24 cellular contexts compared by ENCODE assay signal in genomic region chr12:45517360-45517759, GRCh38.
A peak's percentile ranks its signal among the peaks of the same experiment; 100 is the strongest.
DNase-seq lines count a peak whose midpoint lies in the region; ATAC-seq, FAIRE-seq and TF ChIP-seq lines count a peak whose summit lies in the region.
"Had no signal": no experiment of that assay in that cellular context is flagged by ENCODE, and none has a peak within 500 bp of the region (broad histone marks: within the 10 kb centered on the region; RNA-seq: fewer than 3 reads in every experiment).

No MANE protein-coding gene starts in this region.

- H3K27ac Mint-ChIP-seq in CD4-positive, alpha-beta memory T cell, result peak overlapping the region in 5 of 7 donors; percentile 1 to 66 (median 46)
- H3K27ac Mint-ChIP-seq in T-helper 17 cell, result peak overlapping the region; percentile 96
- H3K27ac Mint-ChIP-seq: HFFc6 had no signal

- FAIRE-seq in A549 (lab: Jason Lieb, UNC), result peak; percentile 28
- FAIRE-seq: A204.1, GM12892, GM18507, HTR-8/SVneo, K562 had no signal

- intact Hi-C loops in CD4-positive, alpha-beta memory T cell (cut with micrococcal nuclease), result no loop called here

- H3K9me3 ChIP-seq in A549, result no peaks in the 10 kb centered on the region
- no peaks in the 10 kb centered on the region for H3K9me3 ChIP-seq in CD4-positive, alpha-beta memory T cell (ENCODE audit: control insufficient read depth in 1 of 2, low read length in 2 of 2)
- H3K9me3 ChIP-seq in T-helper 17 cell (ENCODE audit: control insufficient read depth, low read length, poor library complexity, severe bottlenecking), result no peaks in the 10 kb centered on the region

- peaks cover 0 to 1% of the 10 kb centered on the region in 2 donors for H3K36me3 Mint-ChIP-seq in CD4-positive, alpha-beta memory T cell
- H3K36me3 Mint-ChIP-seq in T-helper 17 cell (ENCODE audit: low read depth), result no peaks in the 10 kb centered on the region

- no peaks in the 10 kb centered on the region for H3K27me3 Mint-ChIP-seq in CD4-positive, alpha-beta memory T cell
- H3K27me3 Mint-ChIP-seq in T-helper 17 cell, result no peaks in the 10 kb centered on the region
- H3K27me3 Mint-ChIP-seq: CD4-positive, alpha-beta T cell had no signal

- no peak for TF ChIP-seq CTCF in A549 (IDR thresholded peaks at IDR 0.05)

- H3K4me1 ChIP-seq in A549, result no peaks in the 10 kb centered on the region
- H3K4me1 ChIP-seq in CD4-positive, alpha-beta memory T cell (ENCODE audit: insufficient read depth, low read length), result peaks cover 17% of the 10 kb centered on the region

- no peak for TF ChIP-seq EP300 in A549 (IDR thresholded peaks at IDR 0.05)

- H3K4me3 ChIP-seq in A549, result no peak overlapping the region
- no peak overlapping the region for H3K4me3 ChIP-seq in CD4-positive, alpha-beta memory T cell (ENCODE audit: low read length in 2 of 2)
- H3K4me3 ChIP-seq: K562 had no signal

- no peak for TF ChIP-seq RAD21 in A549 (conservative IDR thresholded peaks at IDR 0.05 in 1 of 2, IDR thresholded peaks at IDR 0.05 in 1 of 2)

- POLR2A ChIA-PET in A549 (lab: Yijun Ruan, JAX), result no interaction called here
- POLR2A ChIA-PET in CD4-positive, alpha-beta memory T cell (lab: Charles Lee; ENCODE audit: partially characterized antibody), result no interaction called here

- ATAC-seq in A549, result no peak
- ATAC-seq in T-helper 17 cell, result no peak
- ATAC-seq in GM19324 (IDR thresholded peaks at IDR 0.05; ENCODE audit: low FRiP score, unreplicated experiment), result no peak
- ATAC-seq: HCT116, K562 had no signal

- no peak for TF ChIP-seq POLR2A in A549 (IDR thresholded peaks at IDR 0.05; ENCODE audit: low read length)

- no peak overlapping the region for H3K4me2 ChIP-seq in A549

- whole genome bisulfite sequencing in A549 (ENCODE audit: missing lambda C conversion rate), result 78% methylated on average over 4 of the region's 4 CpGs

- no peaks in the 10 kb centered on the region for H3K36me3 ChIP-seq in CD4-positive, alpha-beta memory T cell (ENCODE audit: insufficient read depth, low read length)

- peaks cover 0 to 4% (median 1%) of the 10 kb centered on the region in 8 donors for H3K9me3 Mint-ChIP-seq in CD4-positive, alpha-beta memory T cell
- H3K9me3 Mint-ChIP-seq: CD4-positive, alpha-beta T cell; HFFc6 had no signal

- DNase-seq in A549 (ENCODE audit: low read depth in 1 of 2, low spot score in 1 of 2) (no peak), NCI-H69 (lab: John Stamatoyannopoulos, UW) (peak; percentile 32), T-helper 17 cell (no peak), NCI-H226 (no peak), COLO829 (ENCODE audit: low spot score) (no peak)
- no peak for DNase-seq in CD4-positive, alpha-beta memory T cell
- DNase-seq: AML-193; Calu3; CD4-positive, alpha-beta T cell; DMS153; DMS79; GDM1; GOT3; H7; HFFc6; IMR-90 had no signal

- H3K27ac ChIP-seq in A549, result no peak overlapping the region
- peak overlapping the region; percentile 41 for H3K27ac ChIP-seq in CD4-positive, alpha-beta memory T cell (ENCODE audit: low read depth, low read length)
- H3K27ac ChIP-seq: C4-2B had no signal

- CTCF ChIA-PET in A549 (lab: Yijun Ruan, JAX), result interaction anchor here (1.6 kb wide), 1 partner anchor 12 kb away, joined by 7 read pairs; no protein-coding TSS in a partner anchor
- CTCF ChIA-PET in CD4-positive, alpha-beta memory T cell (lab: Charles Lee; ENCODE audit: partially characterized antibody), result interaction anchor here (1.1 kb wide), 1 partner anchor 10 kb away, joined by 7 read pairs; no protein-coding TSS in a partner anchor

- H3K4me3 Mint-ChIP-seq in CD4-positive, alpha-beta memory T cell, result no peak overlapping the region
- no peak overlapping the region for H3K4me3 Mint-ChIP-seq in T-helper 17 cell
- H3K4me3 Mint-ChIP-seq: CD4-positive, alpha-beta T cell; HFFc6 had no signal

- peaks cover 11 to 26% (median 16%) of the 10 kb centered on the region in 4 donors for H3K4me1 Mint-ChIP-seq in CD4-positive, alpha-beta memory T cell
- peaks cover 14% of the 10 kb centered on the region for H3K4me1 Mint-ChIP-seq in T-helper 17 cell

- H3K27me3 ChIP-seq in CD4-positive, alpha-beta memory T cell (ENCODE audit: insufficient read depth, low read length), result no peaks in the 10 kb centered on the region

TF ChIP-seq in A549, 52 proteins besides CTCF, POLR2A, EP300 and RAD21:
- TF ChIP-seq SREBF2 (IDR thresholded peaks at IDR 0.05) (no peak), TFCP2L1 (CRISPR knock-in tag; IDR thresholded peaks at IDR 0.05) (no peak), ZC3H11A (IDR thresholded peaks at IDR 0.05) (no peak), PHF8 (IDR thresholded peaks at IDR 0.05; ENCODE audit: borderline replicate concordance, low read depth) (no peak), JUNB (IDR thresholded peaks at IDR 0.05) (no peak), TP53 (CRISPR knock-in tag; IDR thresholded peaks at IDR 0.05) (no peak), RNF2 (IDR thresholded peaks at IDR 0.05; ENCODE audit: borderline replicate concordance, low read depth) (no peak), NFE2L2 (conservative IDR thresholded peaks at IDR 0.05; ENCODE audit: low read length) (no peak), CHD2 (IDR thresholded peaks at IDR 0.05; ENCODE audit: low read length, partially characterized antibody) (no peak), HOXA7 (CRISPR knock-in tag; IDR thresholded peaks at IDR 0.05) (no peak), ZFP36 (IDR thresholded peaks at IDR 0.05; ENCODE audit: borderline replicate concordance, partially characterized antibody) (no peak)
- TF ChIP-seq, protein P1, sequence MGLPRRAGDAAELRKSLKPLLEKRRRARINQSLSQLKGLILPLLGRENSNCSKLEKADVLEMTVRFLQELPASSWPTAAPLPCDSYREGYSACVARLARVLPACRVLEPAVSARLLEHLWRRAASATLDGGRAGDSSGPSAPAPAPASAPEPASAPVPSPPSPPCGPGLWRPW (IDR thresholded peaks at IDR 0.05), result no peak
- TF ChIP-seq, protein P2, sequence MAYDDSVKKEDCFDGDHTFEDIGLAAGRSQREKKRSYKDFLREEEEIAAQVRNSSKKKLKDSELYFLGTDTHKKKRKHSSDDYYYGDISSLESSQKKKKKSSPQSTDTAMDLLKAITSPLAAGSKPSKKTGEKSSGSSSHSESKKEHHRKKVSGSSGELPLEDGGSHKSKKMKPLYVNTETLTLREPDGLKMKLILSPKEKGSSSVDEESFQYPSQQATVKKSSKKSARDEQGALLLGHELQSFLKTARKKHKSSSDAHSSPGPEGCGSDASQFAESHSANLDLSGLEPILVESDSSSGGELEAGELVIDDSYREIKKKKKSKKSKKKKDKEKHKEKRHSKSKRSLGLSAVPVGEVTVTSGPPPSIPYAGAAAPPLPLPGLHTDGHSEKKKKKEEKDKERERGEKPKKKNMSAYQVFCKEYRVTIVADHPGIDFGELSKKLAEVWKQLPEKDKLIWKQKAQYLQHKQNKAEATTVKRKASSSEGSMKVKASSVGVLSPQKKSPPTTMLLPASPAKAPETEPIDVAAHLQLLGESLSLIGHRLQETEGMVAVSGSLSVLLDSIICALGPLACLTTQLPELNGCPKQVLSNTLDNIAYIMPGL (CRISPR knock-in tag; IDR thresholded peaks at IDR 0.05; ENCODE audit: borderline replicate concordance), result no peak
